ENCODE assay signal across 1 cellular context in genomic region chr7:21507627-21508343, GRCh38.
TF ChIP-seq lines count a peak whose summit lies in the region.

No MANE protein-coding gene starts in this region.

TF ChIP-seq in SK-N-SH treated with all-trans-retinoic acid at 6 μM for 48 hours, 23 proteins besides CTCF, POLR2A, EP300 and RAD21 (continued from another document):
- TF ChIP-seq PATZ1 (CRISPR knock-in tag; IDR thresholded peaks at IDR 0.05; ENCODE audit: borderline replicate concordance) (no peak), TCF4 (CRISPR knock-in tag; IDR thresholded peaks at IDR 0.05; ENCODE audit: borderline replicate concordance) (no peak), PPARA (CRISPR knock-in tag; IDR thresholded peaks at IDR 0.05; ENCODE audit: borderline replicate concordance) (no peak), ISL1 (CRISPR knock-in tag; IDR thresholded peaks at IDR 0.05) (no peak), RARB (CRISPR knock-in tag; IDR thresholded peaks at IDR 0.05) (no peak)
